Comparison of ENCODE assay signal across 8 cellular contexts in genomic region chr6:139250296-139251274, GRCh38. TPM values are rescaled to one million over a fixed set of nuclear protein-coding genes. Genes with fewer than 3 reads are reported as not detected.
DNase-seq lines count a peak whose midpoint lies in the region; ATAC-seq, FAIRE-seq and TF ChIP-seq lines count a peak whose summit lies in the region.

No MANE protein-coding gene starts in this region.

- TF ChIP-seq EP300 in A549 (IDR thresholded peaks at IDR 0.05) (no peak), stomach (IDR thresholded peaks at IDR 0.05) (no peak)

- H3K56ac ChIP-seq in mesendoderm (ENCODE audit: low read length), result no peak overlapping the region

- H3K9me3 ChIP-seq in A549 (no peaks in the 10 kb centered on the region), stomach (no peaks in the 10 kb centered on the region)

- H3K27me3 ChIP-seq in dorsolateral prefrontal cortex (no peaks in the 10 kb centered on the region), mesendoderm (ENCODE audit: insufficient read depth, low read length, poor library complexity) (no peaks in the 10 kb centered on the region), stomach (no peaks in the 10 kb centered on the region)

- no peak overlapping the region for H3K9ac ChIP-seq in mesendoderm (ENCODE audit: low read length)

- TF ChIP-seq RAD21 in A549 (conservative IDR thresholded peaks at IDR 0.05 in 1 of 2, IDR thresholded peaks at IDR 0.05 in 1 of 2), result peak in 1 of 2 experiments; percentile 19; a peak in 2 of 5 replicates

- no peak overlapping the region for H3K23ac ChIP-seq in mesendoderm (ENCODE audit: low read length)

- FAIRE-seq in A549 (lab: Jason Lieb, UNC), result no peak

- no peak overlapping the region for H2BK5ac ChIP-seq in mesendoderm (ENCODE audit: low read length)

- ATAC-seq in A549, result peak; percentile 95 to 97
- peak; percentile 96 for ATAC-seq in GM18502 (IDR thresholded peaks at IDR 0.05; ENCODE audit: poor library complexity, unreplicated experiment)
- peak; percentile 95 for ATAC-seq in HG02852 (IDR thresholded peaks at IDR 0.05; ENCODE audit: unreplicated experiment)

- WGBS in A549 (ENCODE audit: missing lambda C conversion rate), result 12% methylated on average over 3 of the region's 3 CpGs
- WGBS in mesendoderm (ENCODE audit: extremely low coverage, insufficient coverage, low lambda C conversion rate), result no CpG with 5 or more reads among the region's 3 CpGs
- 51 to 71% (median 62%) methylated on average over 3 of the region's 3 CpGs for WGBS in stomach, 5 donors

- no peak overlapping the region for H4K5ac ChIP-seq in mesendoderm (ENCODE audit: low read length)

- H3K27ac ChIP-seq in A549 (no peak overlapping the region), dorsolateral prefrontal cortex (no peak overlapping the region), mesendoderm (ENCODE audit: low read depth, low read length) (no peak overlapping the region), stomach (peak overlapping the region in 3 of 5 donors; percentile 35 to 54 (median 52))

- H2AK5ac ChIP-seq in mesendoderm (ENCODE audit: low read length), result no peak overlapping the region

- DNase-seq in A549 (ENCODE audit: low read depth in 1 of 2, low spot score in 1 of 2), result peak; percentile 40 to 53
- peak; percentile 59 for DNase-seq in NCI-H146 treated with DMSO at 0.1 percent for 48 hours (lab: John Stamatoyannopoulos, UW; ENCODE audit: unreplicated experiment)
- peak; percentile 25 for DNase-seq in activated CD4-positive, alpha-beta T cell treated with anti-CD3 and anti-CD28 coated beads for 1 hour
- DNase-seq in dorsolateral prefrontal cortex, result peak in 7 of 10 donors; percentile 7 to 54 (median 41)
- peak; percentile 82 for DNase-seq in mesendoderm
- peak; percentile 54 for DNase-seq in stomach

- H2BK120ac ChIP-seq in mesendoderm (ENCODE audit: low read depth, low read length), result no peak overlapping the region

- H3K79me1 ChIP-seq in mesendoderm (ENCODE audit: low read length), result no peaks in the 10 kb centered on the region

- H2BK15ac ChIP-seq in mesendoderm (replicated peaks; ENCODE audit: low read depth), result no peak overlapping the region

- H3K4ac ChIP-seq in mesendoderm (ENCODE audit: low read depth, low read length), result no peak overlapping the region

- no peaks in the 10 kb centered on the region for H3K79me2 ChIP-seq in mesendoderm (ENCODE audit: control insufficient read depth, insufficient read depth, low read length)

- H3K4me1 ChIP-seq in A549 (no peaks in the 10 kb centered on the region), mesendoderm (ENCODE audit: control insufficient read depth, low read depth, low read length) (no peaks in the 10 kb centered on the region), stomach (peaks cover 0 to 36% (median 15%) of the 10 kb centered on the region in 4 donors)

- CTCF ChIA-PET in A549 (lab: Yijun Ruan, JAX), result interaction anchor here (0.6 to 1.1 kb wide), 2 partner anchors 9 kb away, joined by 3 to 4 read pairs; no protein-coding TSS in a partner anchor

- H3K18ac ChIP-seq in mesendoderm (ENCODE audit: low read length), result no peak overlapping the region

- TF ChIP-seq POLR2A in A549 (IDR thresholded peaks at IDR 0.05; ENCODE audit: low read length), result no peak
- TF ChIP-seq POLR2A in stomach (IDR thresholded peaks at IDR 0.05), result no peak

- H3K4me3 ChIP-seq in A549 (no peak overlapping the region), dorsolateral prefrontal cortex (no peak overlapping the region), mesendoderm (ENCODE audit: low read length) (no peak overlapping the region), stomach (no peak overlapping the region)

- TF ChIP-seq CTCF in A549 (IDR thresholded peaks at IDR 0.05), result peak; percentile 20; the same call in 1 of the 3 replicates
- peak in 54 of 56 donors; percentile 21 to 66 (median 54) for TF ChIP-seq CTCF in dorsolateral prefrontal cortex (IDR thresholded peaks at IDR 0.05 in 54 of 56, conservative IDR thresholded peaks at IDR 0.05 in 2 of 56; ENCODE audit: low read depth in 1 of 56, partially characterized antibody in 56 of 56)
- TF ChIP-seq CTCF in stomach (IDR thresholded peaks at IDR 0.05), result peak in 5 of 7 experiments; percentile 13 to 53 (median 49)

- H4K8ac ChIP-seq in mesendoderm (ENCODE audit: low read depth, low read length), result no peak overlapping the region

- POLR2A ChIA-PET in A549 (lab: Yijun Ruan, JAX), result no interaction called here

- H3K4me2 ChIP-seq in A549, result no peak overlapping the region
- no peak overlapping the region for H3K4me2 ChIP-seq in mesendoderm (ENCODE audit: low read length)

- intact Hi-C loops in dorsolateral prefrontal cortex (cut with DNase I) (no loop called here), stomach (cut with DNase I; ENCODE audit: low total_unique reads) (no loop called here)

- H3K36me3 ChIP-seq in mesendoderm (ENCODE audit: control insufficient read depth, insufficient read depth, low read length) (no peaks in the 10 kb centered on the region), stomach (no peaks in the 10 kb centered on the region)

TF ChIP-seq in A549, 52 proteins besides CTCF, POLR2A, EP300 and RAD21:
- TF ChIP-seq CEBPB (IDR thresholded peaks at IDR 0.05) (no peak), E2F6 (IDR thresholded peaks at IDR 0.05; ENCODE audit: borderline replicate concordance, low read depth) (no peak), HOXA7 (CRISPR knock-in tag; IDR thresholded peaks at IDR 0.05) (no peak), USF2 (IDR thresholded peaks at IDR 0.05) (no peak), ZSCAN20 (CRISPR knock-in tag; IDR thresholded peaks at IDR 0.05) (no peak), PHF8 (IDR thresholded peaks at IDR 0.05; ENCODE audit: borderline replicate concordance, low read depth) (no peak), EHF (CRISPR knock-in tag; IDR thresholded peaks at IDR 0.05) (no peak), CBX8 (IDR thresholded peaks at IDR 0.05) (no peak), NPAS2 (CRISPR knock-in tag; IDR thresholded peaks at IDR 0.05; ENCODE audit: borderline replicate concordance) (no peak), ATOH8 (CRISPR knock-in tag; IDR thresholded peaks at IDR 0.05; ENCODE audit: low read depth) (no peak), HOXB13 (CRISPR knock-in tag; IDR thresholded peaks at IDR 0.05; ENCODE audit: low read depth) (no peak), HMGXB4 (CRISPR knock-in tag; IDR thresholded peaks at IDR 0.05; ENCODE audit: borderline replicate concordance) (no peak), BHLHE40 (IDR thresholded peaks at IDR 0.05; ENCODE audit: low read depth, low read length) (no peak), HES2 (IDR thresholded peaks at IDR 0.05) (no peak), HOXB5 (CRISPR knock-in tag; IDR thresholded peaks at IDR 0.05) (no peak), ZC3H11A (IDR thresholded peaks at IDR 0.05) (no peak), MAFK (IDR thresholded peaks at IDR 0.05; ENCODE audit: partially characterized antibody) (no peak), RCOR1 (IDR thresholded peaks at IDR 0.05; ENCODE audit: low read depth, low read length) (no peak), MYC (IDR thresholded peaks at IDR 0.05; ENCODE audit: borderline replicate concordance, low read length) (no peak), NFE2L2 (conservative IDR thresholded peaks at IDR 0.05; ENCODE audit: low read length) (no peak)

RNA-seq across cellular contexts. Expression of gene TXLNB, which starts 41.2 kb away (rescaled TPM):
- polyA plus RNA-seq in A549 (2011; rRNA removed) (0.01 TPM in 1 of 2 replicates, not detected in the other), A549 (2017; fragmentation: RNase III; extraction: RNeasy Plus Mini Kit Qiagen cat#74134 plus additional on column Dnase treatment) (not detected in 3 replicates), stomach (under 1 TPM; 0.15 to 0.61 (median 0.37) TPM)
- not detected in 2 replicates for polyA plus RNA-seq in A549 (2012; cell fraction: cytosol; rRNA removed)
- polyA plus RNA-seq in A549 (2012; cell fraction: nucleus; rRNA removed), result not detected in 2 replicates
- polyA minus RNA-seq in A549 (2011; rRNA and poly(A)+ RNA removed), result not detected in 2 replicates
- total RNA-seq in dorsolateral prefrontal cortex (1 to 10 TPM in 106 of 120 experiments, under 1 TPM in 14; 0.38 to 3.3 (median 1.6) TPM), stomach (1 to 10 TPM in 2 of 5 donors, not detected in 3; 1.3 to 1.5 TPM)
- polyA plus RNA-seq in mesendoderm (2013, experiment 1 of 2), result 0.04 TPM
- 0.01 TPM for polyA plus RNA-seq in mesendoderm (2013, experiment 2 of 2)

Comparison
In these comparisons a context has a peak if more than half of its experiments do, and no peak if none do; other contexts are left out.
1. DNase-seq: peak in every context shown above with its lines; median percentile 82 in mesendoderm; 59 in NCI-H146 treated with DMSO at 0.1 percent for 48 hours; 54 in stomach; 46 in A549; 41 in dorsolateral prefrontal cortex; 25 in activated CD4-positive, alpha-beta T cell treated with anti-CD3 and anti-CD28 coated beads for 1 hour.
2. H3K27ac ChIP-seq: peak in stomach (3 of 5); none in A549 (0 of 2), dorsolateral prefrontal cortex (0 of 59) and mesendoderm (single experiment).
3. Peak in every context shown above with its lines, with median percentiles within 50 percentile points of each other: ATAC-seq and CTCF ChIP-seq.